13 cellular contexts compared by ENCODE assay signal in genomic region chr15:94258246-94258645, GRCh38. TPM values are rescaled to one million over a fixed set of nuclear protein-coding genes. Genes with fewer than 3 reads are reported as not detected.
DNase-seq lines count a peak whose midpoint lies in the region; ATAC-seq and TF ChIP-seq lines count a peak whose summit lies in the region.
"Had no signal": no experiment of that assay in that cellular context is flagged by ENCODE, and none has a peak within 500 bp of the region (broad histone marks: within the 10 kb centered on the region; RNA-seq: fewer than 3 reads in every experiment).

No MANE protein-coding gene starts in this region.

- H3K36me3 ChIP-seq in DOHH2 (ENCODE audit: control insufficient read depth, low read length) (peaks cover 27% of the 10 kb centered on the region), SK-N-SH (replicated peaks in 1 of 2; ENCODE audit: control insufficient read depth in 1 of 2, insufficient read depth in 2 of 2, low read length in 1 of 2) (no peaks in the 10 kb centered on the region)

- H3K79me2 ChIP-seq in DOHH2 (ENCODE audit: control insufficient read depth, low read length): peaks cover 74% of the 10 kb centered on the region
- H3K79me2 ChIP-seq in SK-N-SH (ENCODE audit: insufficient read depth): no peaks in the 10 kb centered on the region

- no peak overlapping the region for H3K27ac Mint-ChIP-seq in mesothelial cell of epicardium

- CTCF ChIA-PET in SK-N-SH (lab: Yijun Ruan, JAX): no interaction called here
- CTCF ChIA-PET in HEK293T (lab: Yijun Ruan, JAX): no interaction called here

- H3K9me2 ChIP-seq in DOHH2 (replicated peaks; ENCODE audit: control insufficient read depth, low read length): no peaks in the 10 kb centered on the region
- no peaks in the 10 kb centered on the region for H3K9me2 ChIP-seq in SK-N-SH

- H3K27me3 ChIP-seq in DOHH2 (ENCODE audit: control insufficient read depth, low read length) (no peaks in the 10 kb centered on the region), SK-N-SH (ENCODE audit: insufficient read depth) (no peaks in the 10 kb centered on the region)

- no peak overlapping the region for H2AFZ ChIP-seq in SK-N-SH (ENCODE audit: low read depth)

- DNase-seq in mesothelial cell of epicardium (ENCODE audit: low spot score in 2 of 2, unreplicated experiment in 2 of 2): no peak
- DNase-seq in SK-N-SH: no peak
- DNase-seq in HEK293T (ENCODE audit: extremely low spot score): no peak
- no peak for DNase-seq in stimulated activated CD4-positive, alpha-beta T cell treated with anti-CD3 and anti-CD28 coated beads, Interleukin-2, amount 100 ng/mL, for 48 hours
- DNase-seq: hippocampal formation; NCI-H1105 treated with DMSO at 0.1 percent for 48 hours; stimulated activated naive CD4-positive, alpha-beta T cell treated with Interleukin-2 at 50 U/mL for 16 hours had no signal

- no peaks in the 10 kb centered on the region for H3K9me3 ChIP-seq in DOHH2 (ENCODE audit: control insufficient read depth, insufficient read depth, low read length)
- no peaks in the 10 kb centered on the region for H3K9me3 ChIP-seq in SK-N-SH

- H4K20me1 ChIP-seq in DOHH2 (ENCODE audit: control insufficient read depth, insufficient read depth, low read depth, low read length): no peaks in the 10 kb centered on the region
- H4K20me1 ChIP-seq in SK-N-SH (ENCODE audit: insufficient read depth): no peaks in the 10 kb centered on the region

- ATAC-seq in GM19395 (IDR thresholded peaks at IDR 0.05; ENCODE audit: unreplicated experiment): peak; percentile 72
- peak; percentile 81 for ATAC-seq in HG02870 (IDR thresholded peaks at IDR 0.05; ENCODE audit: unreplicated experiment)
- peak; percentile 56 for ATAC-seq in HG03571 (IDR thresholded peaks at IDR 0.05; ENCODE audit: unreplicated experiment)

- TF ChIP-seq RAD21 in SK-N-SH (IDR thresholded peaks at IDR 0.05; ENCODE audit: low read length): no peak

- H3K27ac ChIP-seq in DOHH2 (ENCODE audit: low read depth, low read length): peak overlapping the region; percentile 98
- H3K27ac ChIP-seq in SK-N-SH (ENCODE audit: low read depth in 2 of 2, low read length in 1 of 2): peak overlapping the region in 1 of 2 experiments; percentile 22; a peak in 2 of 4 replicates
- H3K27ac ChIP-seq: HL-60, skin epidermis had no signal

- POLR2A ChIA-PET in SK-N-SH (lab: Yijun Ruan, JAX) (no interaction called here), HEK293T (lab: Yijun Ruan, JAX) (no interaction called here)

- peaks cover 2% of the 10 kb centered on the region for H3K9me3 Mint-ChIP-seq in mesothelial cell of epicardium

- peaks cover 63% of the 10 kb centered on the region for H3F3A ChIP-seq in DOHH2 (ENCODE audit: control insufficient read depth, insufficient read depth)
- H3F3A ChIP-seq in SK-N-SH (replicated peaks; ENCODE audit: insufficient read depth): no peaks in the 10 kb centered on the region

- no peak overlapping the region for H3K9ac ChIP-seq in SK-N-SH

- H3K4me1 Mint-ChIP-seq in mesothelial cell of epicardium: no peaks in the 10 kb centered on the region

- TF ChIP-seq EP300 in SK-N-SH (IDR thresholded peaks at IDR 0.05; ENCODE audit: borderline replicate concordance in 1 of 2, low read depth in 1 of 2, low read length in 1 of 2): no peak

- peak overlapping the region; percentile 64 for H3K4me3 ChIP-seq in DOHH2 (ENCODE audit: low read length)
- H3K4me3 ChIP-seq in SK-N-SH (ENCODE audit: low read depth in 2 of 2, low read length in 1 of 2): no peak overlapping the region
- H3K4me3 ChIP-seq: skin epidermis had no signal

- H3K4me1 ChIP-seq in DOHH2 (ENCODE audit: control insufficient read depth, low read length) (peaks cover 99% of the 10 kb centered on the region), SK-N-SH (ENCODE audit: control insufficient read depth in 1 of 2, insufficient read depth in 2 of 2, low read depth in 1 of 2, low read length in 1 of 2) (peaks cover 0 to 2% of the 10 kb centered on the region in 2 experiments; a peak in 1 of 4 replicates)

- no peaks in the 10 kb centered on the region for H3K27me3 Mint-ChIP-seq in mesothelial cell of epicardium (ENCODE audit: low read depth)

- H3K36me3 Mint-ChIP-seq in mesothelial cell of epicardium: no peaks in the 10 kb centered on the region

- TF ChIP-seq CTCF in DOHH2 (IDR thresholded peaks at IDR 0.05; ENCODE audit: low read depth, low read length, poor library complexity, severe bottlenecking) (no peak), mesothelial cell of epicardium (IDR thresholded peaks at IDR 0.05; ENCODE audit: unreplicated experiment) (no peak), SK-N-SH (IDR thresholded peaks at IDR 0.05) (no peak)

- no peak overlapping the region for H3K4me3 Mint-ChIP-seq in mesothelial cell of epicardium

- peak overlapping the region; percentile 87 for H3K4me2 ChIP-seq in DOHH2 (ENCODE audit: low read length)
- H3K4me2 ChIP-seq in SK-N-SH: no peak overlapping the region

- WGBS in SK-N-SH (ENCODE audit: low lambda C conversion rate): 70% methylated on average over 2 of the region's 2 CpGs

TF ChIP-seq in SK-N-SH, 30 proteins besides CTCF, POLR2A, EP300 and RAD21 (continues in another document):
- TF ChIP-seq, protein P1, sequence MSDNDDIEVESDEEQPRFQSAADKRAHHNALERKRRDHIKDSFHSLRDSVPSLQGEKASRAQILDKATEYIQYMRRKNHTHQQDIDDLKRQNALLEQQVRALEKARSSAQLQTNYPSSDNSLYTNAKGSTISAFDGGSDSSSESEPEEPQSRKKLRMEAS (IDR thresholded peaks at IDR 0.05; ENCODE audit: low read depth): no peak
- no peak for TF ChIP-seq RCOR1 (IDR thresholded peaks at IDR 0.05; ENCODE audit: low read length)
- no peak for TF ChIP-seq CHD2 (IDR thresholded peaks at IDR 0.05; ENCODE audit: low read length, partially characterized antibody)
- no peak for TF ChIP-seq FOSL2 (IDR thresholded peaks at IDR 0.05; ENCODE audit: borderline replicate concordance, low read depth)
- no peak for TF ChIP-seq FOXM1 (IDR thresholded peaks at IDR 0.05; ENCODE audit: low read depth)
- TF ChIP-seq, protein P2, sequence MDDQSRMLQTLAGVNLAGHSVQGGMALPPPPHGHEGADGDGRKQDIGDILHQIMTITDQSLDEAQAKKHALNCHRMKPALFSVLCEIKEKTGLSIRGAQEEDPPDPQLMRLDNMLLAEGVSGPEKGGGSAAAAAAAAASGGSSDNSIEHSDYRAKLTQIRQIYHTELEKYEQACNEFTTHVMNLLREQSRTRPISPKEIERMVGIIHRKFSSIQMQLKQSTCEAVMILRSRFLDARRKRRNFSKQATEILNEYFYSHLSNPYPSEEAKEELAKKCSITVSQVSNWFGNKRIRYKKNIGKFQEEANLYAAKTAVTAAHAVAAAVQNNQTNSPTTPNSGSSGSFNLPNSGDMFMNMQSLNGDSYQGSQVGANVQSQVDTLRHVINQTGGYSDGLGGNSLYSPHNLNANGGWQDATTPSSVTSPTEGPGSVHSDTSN (IDR thresholded peaks at IDR 0.05): no peak
- TF ChIP-seq SIN3A (IDR thresholded peaks at IDR 0.05; ENCODE audit: borderline replicate concordance, low read depth, low read length): no peak
- no peak for TF ChIP-seq ELF1 (IDR thresholded peaks at IDR 0.05)

TF ChIP-seq in HEK293T, 16 proteins besides CTCF, POLR2A, EP300 and RAD21:
- no peak for TF ChIP-seq BHLHE40 (IDR thresholded peaks at IDR 0.05; ENCODE audit: borderline replicate concordance)
- TF ChIP-seq L3MBTL2 (conservative IDR thresholded peaks at IDR 0.05): no peak
- TF ChIP-seq SUZ12 (IDR thresholded peaks at IDR 0.05): no peak
- TF ChIP-seq FOXK2 (IDR thresholded peaks at IDR 0.05): no peak
- no peak for TF ChIP-seq ZNF384 (IDR thresholded peaks at IDR 0.05)
- TF ChIP-seq HDGF (IDR thresholded peaks at IDR 0.05; ENCODE audit: borderline replicate concordance): no peak
- TF ChIP-seq ELF4 (IDR thresholded peaks at IDR 0.05): no peak
- TF ChIP-seq LEF1 (IDR thresholded peaks at IDR 0.05; ENCODE audit: borderline replicate concordance): no peak
- no peak for TF ChIP-seq FOXM1 (IDR thresholded peaks at IDR 0.05; ENCODE audit: borderline replicate concordance)
- no peak for TF ChIP-seq ARNT (IDR thresholded peaks at IDR 0.05)
- TF ChIP-seq FOXA1 (IDR thresholded peaks at IDR 0.05): no peak
- TF ChIP-seq, protein P3, sequence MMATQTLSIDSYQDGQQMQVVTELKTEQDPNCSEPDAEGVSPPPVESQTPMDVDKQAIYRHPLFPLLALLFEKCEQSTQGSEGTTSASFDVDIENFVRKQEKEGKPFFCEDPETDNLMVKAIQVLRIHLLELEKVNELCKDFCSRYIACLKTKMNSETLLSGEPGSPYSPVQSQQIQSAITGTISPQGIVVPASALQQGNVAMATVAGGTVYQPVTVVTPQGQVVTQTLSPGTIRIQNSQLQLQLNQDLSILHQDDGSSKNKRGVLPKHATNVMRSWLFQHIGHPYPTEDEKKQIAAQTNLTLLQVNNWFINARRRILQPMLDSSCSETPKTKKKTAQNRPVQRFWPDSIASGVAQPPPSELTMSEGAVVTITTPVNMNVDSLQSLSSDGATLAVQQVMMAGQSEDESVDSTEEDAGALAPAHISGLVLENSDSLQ (IDR thresholded peaks at IDR 0.05): no peak
- no peak for TF ChIP-seq TARDBP (IDR thresholded peaks at IDR 0.05)
- no peak for TF ChIP-seq CTBP1 (IDR thresholded peaks at IDR 0.05; ENCODE audit: borderline replicate concordance)
- no peak for TF ChIP-seq SP1 (IDR thresholded peaks at IDR 0.05)
- no peak for TF ChIP-seq NFRKB (IDR thresholded peaks at IDR 0.05)

RNA-seq across cellular contexts. Expression of gene MCTP2, which starts 26.9 kb away (rescaled TPM):
- 11.9 to 13.3 TPM (median 12.8 TPM) in 3 replicates for total RNA-seq in mesothelial cell of epicardium
- polyA plus RNA-seq in SK-N-SH (2012; rRNA removed): 0.26 and 0.52 TPM in 2 replicates
- 0.13 and 0.38 TPM in 2 replicates for polyA plus RNA-seq in SK-N-SH (2012; cell fraction: cytosol; rRNA removed)
- polyA plus RNA-seq in SK-N-SH (2012; cell fraction: nucleus; rRNA removed): 0.23 and 0.82 TPM in 2 replicates
